ENCODE assay signal across 8 cellular contexts in genomic region chr1:20366766-20367602, GRCh38.
DNase-seq lines count a peak whose midpoint lies in the region; ATAC-seq and TF ChIP-seq lines count a peak whose summit lies in the region.

No MANE protein-coding gene starts in this region.

- no peaks in the 10 kb centered on the region for H3K36me3 ChIP-seq in iPS-20b (ENCODE audit: insufficient read depth, low read depth, low read length)

- in situ Hi-C loops in astrocyte of the cerebellum (cut with HindIII; ENCODE audit: low sequenced_read_pairs) = no loop called here

- no peak for ATAC-seq in T-cell (replicated peaks in 1 of 4)
- no peak for ATAC-seq in GM18868 (IDR thresholded peaks at IDR 0.05; ENCODE audit: unreplicated experiment)

- H3K9me3 Mint-ChIP-seq in T-cell = no peaks in the 10 kb centered on the region

- no peak overlapping the region for H3K27ac ChIP-seq in iPS-20b (ENCODE audit: low read length)

- H3K4me1 ChIP-seq in iPS-20b (ENCODE audit: insufficient read depth, low read length) = no peaks in the 10 kb centered on the region

- CTCF ChIA-PET in T-cell (lab: Charles Lee) = interaction anchor here in 1 of 2 donors (0.6 kb wide), 1 partner anchor 25 kb away, joined by 4 read pairs; no protein-coding TSS in a partner anchor

- DNase-seq in Ammon's horn (ENCODE audit: low spot score) (peak; percentile 60), HT-29 (ENCODE audit: low spot score) (peak; percentile 26), astrocyte of the cerebellum (ENCODE audit: low read depth) (peak; percentile 27), T-cell (no peak), SHP77 treated with DMSO at 0.1 percent for 48 hours (lab: John Stamatoyannopoulos, UW) (no peak)
- DNase-seq in stimulated activated CD4-positive, alpha-beta T cell treated with anti-CD3 and anti-CD28 coated beads, Interleukin-4, amount 100 ng/mL, for 24 hours = peak; percentile 13

- H3K4me3 Mint-ChIP-seq in T-cell = peak overlapping the region in 1 of 3 donors; percentile 62

- H3K4me3 ChIP-seq in astrocyte of the cerebellum (ENCODE audit: low read depth, low read length) = peak overlapping the region; percentile 18
- H3K4me3 ChIP-seq in iPS-20b (ENCODE audit: low read length) = peak overlapping the region; percentile 65; the same call in 1 of the 2 replicates

- H3K27me3 ChIP-seq in iPS-20b (ENCODE audit: insufficient read depth, low read length) = peaks cover 98% of the 10 kb centered on the region

- peaks cover 2 to 10% (median 7%) of the 10 kb centered on the region in 3 donors for H3K4me1 Mint-ChIP-seq in T-cell

- no peak overlapping the region for H3K27ac Mint-ChIP-seq in T-cell

- no peaks in the 10 kb centered on the region for H3K36me3 Mint-ChIP-seq in T-cell

- POLR2A ChIA-PET in T-cell (lab: Charles Lee) = no interaction called here

- H3K27me3 Mint-ChIP-seq in T-cell = peaks cover 62 to 80% of the 10 kb centered on the region in 2 donors

- no peak overlapping the region for H3K9ac ChIP-seq in iPS-20b (ENCODE audit: low read depth, low read length)

- no peaks in the 10 kb centered on the region for H3K9me3 ChIP-seq in iPS-20b (ENCODE audit: insufficient read depth, low read depth, low read length)

- peak; percentile 85 for TF ChIP-seq CTCF in astrocyte of the cerebellum (IDR thresholded peaks at IDR 0.05; ENCODE audit: low read depth, low read length, missing control alignments)

Comparison
In these comparisons a context has a peak if more than half of its experiments do, and no peak if none do; other contexts are left out.
1. DNase-seq: peak in Ammon's horn (single experiment), HT-29 (single experiment), astrocyte of the cerebellum (single experiment) and stimulated activated CD4-positive, alpha-beta T cell treated with anti-CD3 and anti-CD28 coated beads, Interleukin-4, amount 100 ng/mL, for 24 hours (single experiment); none in T-cell (0 of 34) and SHP77 treated with DMSO at 0.1 percent for 48 hours (single experiment).